Comparison of ENCODE assay signal across 28 cellular contexts in the genomic region with DNA sequence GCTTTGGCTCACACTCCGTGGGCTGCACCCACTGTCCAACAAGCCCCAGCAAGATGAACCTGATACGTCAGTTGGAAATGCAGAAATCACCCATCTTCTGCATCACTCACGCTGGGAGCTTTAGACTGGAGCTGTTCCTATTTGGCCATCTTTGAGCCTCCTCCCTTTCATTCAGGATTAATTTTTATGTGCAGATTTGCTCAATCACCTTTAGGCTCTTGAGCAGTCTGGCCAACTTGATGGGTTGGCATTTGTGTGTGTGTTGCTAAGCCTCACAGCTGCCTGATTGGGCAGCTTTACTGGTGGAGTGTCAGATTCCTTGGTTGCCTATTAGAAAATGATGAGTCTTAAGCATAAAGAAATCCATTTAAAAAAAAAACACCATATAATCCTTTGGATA.
"Had no signal": no experiment of that assay in that cellular context is flagged by ENCODE, and none has a peak within 500 bp of the region (broad histone marks: within the 10 kb centered on the region; RNA-seq: fewer than 3 reads in every experiment).

No MANE protein-coding gene starts in this region.

- H3K9me3 ChIP-seq: colonic mucosa, esophagus squamous epithelium, gastrocnemius medialis had no signal

- ATAC-seq: effector memory CD8-positive, alpha-beta T cell; foreskin keratinocyte; gastrocnemius medialis; gastroesophageal sphincter; heart left ventricle; heart right ventricle had no signal

- H3K4me3 ChIP-seq: colonic mucosa, coronary artery, dorsolateral prefrontal cortex, esophagus muscularis mucosa, esophagus squamous epithelium, gastrocnemius medialis, gastroesophageal sphincter, heart left ventricle, heart right ventricle, hepatocyte had no signal

- FAIRE-seq: colon, endometrium, endothelial cell of umbilical vein, frontal cortex had no signal

- H3K27ac ChIP-seq: colonic mucosa, coronary artery, dorsolateral prefrontal cortex, epithelial cell of prostate, esophagus muscularis mucosa, esophagus squamous epithelium, foreskin keratinocyte, gastrocnemius medialis, gastroesophageal sphincter, heart left ventricle, heart right ventricle, hepatocyte had no signal

- DNase-seq: colonic mucosa; cortex of kidney; dermis blood vessel endothelial cell; dorsolateral prefrontal cortex; effector CD4-positive, alpha-beta T cell; effector CD8-positive, alpha-beta T cell; effector memory CD4-positive, alpha-beta T cell; effector memory CD8-positive, alpha-beta T cell; endodermal cell; erythroblast; esophagus squamous epithelium; foreskin fibroblast; foreskin melanocyte; gastrocnemius medialis; glutamatergic neuron; head of caudate nucleus; heart left ventricle; heart right ventricle had no signal

- H3K36me3 ChIP-seq: colonic mucosa, esophagus muscularis mucosa, esophagus squamous epithelium, gastrocnemius medialis, gastroesophageal sphincter, heart left ventricle, heart right ventricle had no signal

- H3K27me3 ChIP-seq: colonic mucosa, dorsolateral prefrontal cortex, esophagus muscularis mucosa, esophagus squamous epithelium, foreskin keratinocyte, gastrocnemius medialis, gastroesophageal sphincter, heart left ventricle, heart right ventricle, hepatocyte had no signal

- H3K4me1 ChIP-seq: colonic mucosa, esophagus muscularis mucosa, gastrocnemius medialis, gastroesophageal sphincter, heart left ventricle, heart right ventricle had no signal
